1 cellular context compared by ENCODE assay signal in genomic region chr17:77572065-77572601, GRCh38.
TF ChIP-seq lines count a peak whose summit lies in the region.

No MANE protein-coding gene starts in this region.

TF ChIP-seq in neural cell, 6 proteins besides CTCF, POLR2A, EP300 and RAD21 (continued from another document):
- TF ChIP-seq REST (IDR thresholded peaks at IDR 0.05; ENCODE audit: borderline replicate concordance) (no peak), TAF1 (IDR thresholded peaks at IDR 0.05; ENCODE audit: low read depth) (no peak), EZH2 (IDR thresholded peaks at IDR 0.05; ENCODE audit: borderline replicate concordance, insufficient read depth, low read length, poor library complexity, severe bottlenecking) (no peak)
TF ChIP-seq in neural cell: peak in this region for 0.
